Comparison of ENCODE assay signal across 8 cellular contexts in genomic region chrX:129930941-129931410, GRCh38. TPM values are rescaled to one million over a fixed set of nuclear protein-coding genes. Genes with fewer than 3 reads are reported as not detected.
DNase-seq lines count a peak whose midpoint lies in the region; ATAC-seq, FAIRE-seq and TF ChIP-seq lines count a peak whose summit lies in the region.

No MANE protein-coding gene starts in this region.

- H2AFZ ChIP-seq in HepG2 (ENCODE audit: low read length) (no peak overlapping the region), smooth muscle cell (ENCODE audit: low read depth) (peak overlapping the region; percentile 43)

- no peak for ATAC-seq in HepG2
- no peak for ATAC-seq in right lobe of liver
- no peak for ATAC-seq in left ventricle myocardium superior
- no peak for ATAC-seq in GM21576 (IDR thresholded peaks at IDR 0.05; ENCODE audit: unreplicated experiment)

- H3K79me2 ChIP-seq in HepG2 (ENCODE audit: insufficient read depth, low read length) = no peaks in the 10 kb centered on the region
- no peaks in the 10 kb centered on the region for H3K79me2 ChIP-seq in smooth muscle cell (ENCODE audit: low read depth)

- peaks cover 0 to 9% of the 10 kb centered on the region in 2 experiments; a peak in 3 of 5 replicates for H3K27me3 ChIP-seq in HepG2 (ENCODE audit: control insufficient read depth in 1 of 2, insufficient read depth in 2 of 2, low read length in 2 of 2)
- no peaks in the 10 kb centered on the region for H3K27me3 ChIP-seq in right lobe of liver
- H3K27me3 ChIP-seq in WERI-Rb-1 (ENCODE audit: insufficient read depth, low read depth, severe bottlenecking) = peaks cover 8% of the 10 kb centered on the region
- H3K27me3 ChIP-seq in smooth muscle cell (ENCODE audit: low read depth) = peaks cover 3% of the 10 kb centered on the region

- in situ Hi-C loops in HepG2 (cut with HindIII; ENCODE audit: extremely low pct_ligation_motif_present, low pct_unique_long_range_greater_than_20kb) = no loop called here

- H3K4me1 ChIP-seq in HepG2 (ENCODE audit: insufficient read depth, low read length) (0 out of 2 replicates have a peak, but pooled peaks cover 5% of the 10 kb centered on the region), right lobe of liver (no peaks in the 10 kb centered on the region), smooth muscle cell (ENCODE audit: low read depth) (no peaks in the 10 kb centered on the region)

- H4K20me1 ChIP-seq in HepG2 (ENCODE audit: insufficient read depth, low read length) (no peaks in the 10 kb centered on the region), smooth muscle cell (ENCODE audit: low read depth) (no peaks in the 10 kb centered on the region)

- 75% methylated on average over 8 of the region's 13 CpGs for WGBS in HepG2 (ENCODE audit: low lambda C conversion rate)
- 44% methylated on average over 12 of the region's 13 CpGs for WGBS in right lobe of liver (ENCODE audit: insufficient coverage, low coverage, low lambda C conversion rate, missing lambda C conversion rate)
- 45% methylated on average over 13 of the region's 13 CpGs for WGBS in smooth muscle cell (ENCODE audit: low lambda C conversion rate)

- FAIRE-seq in HepG2 (lab: Jason Lieb, UNC) = no peak

- no peak for DNase-seq in HepG2 (ENCODE audit: low spot score)
- DNase-seq in right lobe of liver = no peak
- DNase-seq in WERI-Rb-1 = no peak
- DNase-seq in left ventricle myocardium superior = peak; percentile 30
- DNase-seq in smooth muscle cell (lab: John Stamatoyannopoulos, UW; ENCODE audit: unreplicated experiment) = no peak
- DNase-seq in NCI-H1930 (lab: John Stamatoyannopoulos, UW) = no peak
- DNase-seq in foreskin melanocyte = no peak

- TF ChIP-seq EP300 in HepG2 (IDR thresholded peaks at IDR 0.05; ENCODE audit: low read depth in 2 of 2, low read length in 2 of 2) = no peak
- no peak for TF ChIP-seq EP300 in HepG2 (CRISPR knock-in tag; IDR thresholded peaks at IDR 0.05; ENCODE audit: borderline replicate concordance)

- TF ChIP-seq CTCF in HepG2 (CRISPR knock-in tag; IDR thresholded peaks at IDR 0.05) (no peak), right lobe of liver (IDR thresholded peaks at IDR 0.05) (no peak), WERI-Rb-1 (IDR thresholded peaks at IDR 0.05; ENCODE audit: low read depth, low read length) (no peak), smooth muscle cell (IDR thresholded peaks at IDR 0.05; ENCODE audit: borderline replicate concordance, insufficient read depth, poor library complexity, severe bottlenecking) (no peak)

- H3K9me3 ChIP-seq in HepG2 (ENCODE audit: low read length) (no peaks in the 10 kb centered on the region), right lobe of liver (no peaks in the 10 kb centered on the region), WERI-Rb-1 (ENCODE audit: severe bottlenecking) (no peaks in the 10 kb centered on the region), smooth muscle cell (replicated peaks; ENCODE audit: low read depth) (no peaks in the 10 kb centered on the region)

- TF ChIP-seq POLR2A in HepG2 (IDR thresholded peaks at IDR 0.05; ENCODE audit: insufficient read depth in 1 of 2, low read depth in 2 of 2, low read length in 2 of 2) (no peak), right lobe of liver (IDR thresholded peaks at IDR 0.05) (no peak)

- H3K36me3 ChIP-seq in HepG2 (replicated peaks in 1 of 2; ENCODE audit: control insufficient read depth in 1 of 2, insufficient read depth in 2 of 2, low read length in 2 of 2) (peaks cover 0 to 11% of the 10 kb centered on the region in 2 experiments; a peak in 2 of 5 replicates), right lobe of liver (no peaks in the 10 kb centered on the region), WERI-Rb-1 (peaks cover 13% of the 10 kb centered on the region), smooth muscle cell (ENCODE audit: low read depth) (no peaks in the 10 kb centered on the region)

- TF ChIP-seq RAD21 in HepG2 (CRISPR knock-in tag; IDR thresholded peaks at IDR 0.05) = no peak

- H3K27ac ChIP-seq in HepG2 (ENCODE audit: extremely low read length, insufficient read depth, low read length) (no peak overlapping the region), right lobe of liver (no peak overlapping the region), WERI-Rb-1 (peak overlapping the region; percentile 55), smooth muscle cell (ENCODE audit: low read depth) (peak overlapping the region; percentile 67)

- intact Hi-C loops in HepG2 (cut with micrococcal nuclease; ENCODE audit: unreplicated experiment) (loop anchor here (5.0 kb wide), 1 partner anchor 51 kb away; the partner anchor contains the start of gene BCORL1), right lobe of liver (cut with DNase I) (no loop called here), left ventricle myocardium superior (cut with micrococcal nuclease) (no loop called here)

- H3K9ac ChIP-seq in HepG2 (ENCODE audit: insufficient read depth, low read depth, low read length) = no peak overlapping the region
- peak overlapping the region; percentile 57 for H3K9ac ChIP-seq in smooth muscle cell (ENCODE audit: low read depth)

- H3K4me2 ChIP-seq in HepG2 (ENCODE audit: low read depth, low read length) = peak overlapping the region; percentile 32; the same call in 1 of the 2 replicates
- H3K4me2 ChIP-seq in smooth muscle cell = peak overlapping the region; percentile 83

- CTCF ChIA-PET in HepG2 (lab: Yijun Ruan, JAX; ENCODE audit: low intra/inter-chr PET ratio, low total read pairs) = no interaction called here

- POLR2A ChIA-PET in HepG2 (lab: Yijun Ruan, JAX) = interaction anchor here (0.6 kb wide), 1 partner anchor 8 kb away, joined by 3 read pairs; no protein-coding TSS in a partner anchor

- BruUV-seq in HepG2 (replicated peaks; lab: Mats Ljungman, UMichigan) = no TSS peak

- H3F3A ChIP-seq in smooth muscle cell (ENCODE audit: low read depth) = no peaks in the 10 kb centered on the region

- H3K4me3 ChIP-seq in HepG2 (replicated peaks in 1 of 3; ENCODE audit: insufficient read depth in 1 of 3, low read depth in 2 of 3, low read length in 3 of 3) (peak overlapping the region in 1 of 3 experiments; percentile 40; a peak in 1 of 6 replicates), right lobe of liver (peak overlapping the region in 1 of 3 donors; percentile 48), WERI-Rb-1 (ENCODE audit: low read depth, low read length) (peak overlapping the region; percentile 44), smooth muscle cell (peak overlapping the region; percentile 56)

RNA-seq across cellular contexts. Expression of gene UTP14A, which starts 25.0 kb away (rescaled TPM):
- total RNA-seq in HepG2 (2016; rRNA removed; fragmentation: Illumina TruSeq; extraction: Trizol) = 19.0 and 27.4 TPM in 2 replicates
- total RNA-seq in HepG2 (2016; cell fraction: cytosol; rRNA removed; fragmentation: Illumina TruSeq; extraction: Trizol; ENCODE audit: low read depth) = 4.3 and 5.6 TPM in 2 replicates
- 17.7 and 27.6 TPM in 2 replicates for total RNA-seq in HepG2 (2016; cell fraction: insoluble cytoplasmic fraction; rRNA removed; fragmentation: Illumina TruSeq; extraction: Trizol)
- 8.7 and 10.1 TPM in 2 replicates for total RNA-seq in HepG2 (2016; cell fraction: membrane; rRNA removed; fragmentation: Illumina TruSeq; extraction: Trizol)
- total RNA-seq in HepG2 (2016; cell fraction: nucleus; rRNA removed; fragmentation: Illumina TruSeq; extraction: Trizol) = 12.9 and 14.4 TPM in 2 replicates
- polyA plus RNA-seq in HepG2 (2011; rRNA removed) = 6.5 and 7.4 TPM in 2 replicates
- polyA plus RNA-seq in HepG2 (2011; cell fraction: cytosol; rRNA removed) = 4.2 and 5.6 TPM in 2 replicates
- 4.1 and 4.8 TPM in 2 replicates for polyA plus RNA-seq in HepG2 (2011; cell fraction: nucleus; rRNA removed)
- polyA plus RNA-seq in HepG2 (2012) = 7.9 and 10.3 TPM in 2 replicates
- polyA plus RNA-seq in HepG2 (2016; cell fraction: cytosol; fragmentation: Illumina TruSeq; extraction: Trizol; ENCODE audit: low read depth) = 3.1 and 3.5 TPM in 2 replicates
- polyA plus RNA-seq in HepG2 (2016; cell fraction: insoluble cytoplasmic fraction; fragmentation: Illumina TruSeq; extraction: Trizol; ENCODE audit: low read depth) = 29.5 and 29.7 TPM in 2 replicates
- polyA plus RNA-seq in HepG2 (2016; cell fraction: membrane; fragmentation: Illumina TruSeq; extraction: Trizol; ENCODE audit: low read depth) = 5.1 and 6.8 TPM in 2 replicates
- polyA plus RNA-seq in HepG2 (2016; cell fraction: nucleus; fragmentation: Illumina TruSeq; extraction: Trizol; ENCODE audit: insufficient read depth, low read depth) = 18.6 and 20.7 TPM in 2 replicates
- polyA minus RNA-seq in HepG2 (2011; rRNA and poly(A)+ RNA removed; ENCODE audit: low replicate concordance) = 2.9 and 17.8 TPM in 2 replicates
- 5.4 and 5.9 TPM in 2 replicates for polyA minus RNA-seq in HepG2 (2011; cell fraction: cytosol; rRNA and poly(A)+ RNA removed)
- 7.0 and 9.8 TPM in 2 replicates for polyA minus RNA-seq in HepG2 (2011; cell fraction: nucleus; rRNA and poly(A)+ RNA removed)
- 10 to 100 TPM in 1 of 6 experiments, 1 to 10 TPM in 5; 4.2 to 10.6 (median 6.6) TPM for total RNA-seq in right lobe of liver
- total RNA-seq in left ventricle myocardium superior = 8.0 TPM
- 7.9 and 12.9 TPM in 2 replicates for total RNA-seq in smooth muscle cell
- polyA plus RNA-seq in smooth muscle cell = 5.1 and 6.0 TPM in 2 replicates

RNA-seq across cellular contexts. Expression of gene BCORL1, which starts 51.5 kb away (rescaled TPM):
- 1.4 and 4.1 TPM in 2 replicates for total RNA-seq in HepG2 (2016; rRNA removed; fragmentation: Illumina TruSeq; extraction: Trizol)
- total RNA-seq in HepG2 (2016; cell fraction: cytosol; rRNA removed; fragmentation: Illumina TruSeq; extraction: Trizol; ENCODE audit: low read depth) = 1.1 and 1.2 TPM in 2 replicates
- total RNA-seq in HepG2 (2016; cell fraction: insoluble cytoplasmic fraction; rRNA removed; fragmentation: Illumina TruSeq; extraction: Trizol) = 0.84 and 3.6 TPM in 2 replicates
- total RNA-seq in HepG2 (2016; cell fraction: membrane; rRNA removed; fragmentation: Illumina TruSeq; extraction: Trizol) = 2.2 and 2.8 TPM in 2 replicates
- total RNA-seq in HepG2 (2016; cell fraction: nucleus; rRNA removed; fragmentation: Illumina TruSeq; extraction: Trizol) = 3.0 and 4.6 TPM in 2 replicates
- polyA plus RNA-seq in HepG2 (2011; rRNA removed) = 0.67 and 0.71 TPM in 2 replicates
- 0.45 and 0.51 TPM in 2 replicates for polyA plus RNA-seq in HepG2 (2011; cell fraction: cytosol; rRNA removed)
- polyA plus RNA-seq in HepG2 (2011; cell fraction: nucleus; rRNA removed) = 2.3 and 3.4 TPM in 2 replicates
- polyA plus RNA-seq in HepG2 (2012) = 4.1 and 4.2 TPM in 2 replicates
- 0.23 and 0.25 TPM in 2 replicates for polyA plus RNA-seq in HepG2 (2016; cell fraction: cytosol; fragmentation: Illumina TruSeq; extraction: Trizol; ENCODE audit: low read depth)
- polyA plus RNA-seq in HepG2 (2016; cell fraction: insoluble cytoplasmic fraction; fragmentation: Illumina TruSeq; extraction: Trizol; ENCODE audit: low read depth) = 3.5 and 5.3 TPM in 2 replicates
- 0.49 and 0.65 TPM in 2 replicates for polyA plus RNA-seq in HepG2 (2016; cell fraction: membrane; fragmentation: Illumina TruSeq; extraction: Trizol; ENCODE audit: low read depth)
- polyA plus RNA-seq in HepG2 (2016; cell fraction: nucleus; fragmentation: Illumina TruSeq; extraction: Trizol; ENCODE audit: insufficient read depth, low read depth) = 5.0 and 5.4 TPM in 2 replicates
- 1.6 and 3.1 TPM in 2 replicates for polyA minus RNA-seq in HepG2 (2011; rRNA and poly(A)+ RNA removed; ENCODE audit: low replicate concordance)
- polyA minus RNA-seq in HepG2 (2011; cell fraction: cytosol; rRNA and poly(A)+ RNA removed) = 2.0 and 2.8 TPM in 2 replicates
- polyA minus RNA-seq in HepG2 (2011; cell fraction: nucleus; rRNA and poly(A)+ RNA removed) = 2.1 and 3.0 TPM in 2 replicates
- total RNA-seq in right lobe of liver = 1 to 10 TPM; 2.7 to 9.0 (median 4.8) TPM
- 12.4 TPM for total RNA-seq in left ventricle myocardium superior
- total RNA-seq in smooth muscle cell = 3.0 TPM in 2 replicates
- polyA plus RNA-seq in smooth muscle cell = 8.0 and 14.8 TPM in 2 replicates

Comparison
In these comparisons a context has a peak if more than half of its experiments do, and no peak if none do; other contexts are left out.
1. H3K27ac ChIP-seq: peak in WERI-Rb-1 (single experiment) and smooth muscle cell (single experiment); none in HepG2 (single experiment) and right lobe of liver (0 of 3).